Comparison of ENCODE assay signal across 8 cellular contexts in the genomic region with DNA sequence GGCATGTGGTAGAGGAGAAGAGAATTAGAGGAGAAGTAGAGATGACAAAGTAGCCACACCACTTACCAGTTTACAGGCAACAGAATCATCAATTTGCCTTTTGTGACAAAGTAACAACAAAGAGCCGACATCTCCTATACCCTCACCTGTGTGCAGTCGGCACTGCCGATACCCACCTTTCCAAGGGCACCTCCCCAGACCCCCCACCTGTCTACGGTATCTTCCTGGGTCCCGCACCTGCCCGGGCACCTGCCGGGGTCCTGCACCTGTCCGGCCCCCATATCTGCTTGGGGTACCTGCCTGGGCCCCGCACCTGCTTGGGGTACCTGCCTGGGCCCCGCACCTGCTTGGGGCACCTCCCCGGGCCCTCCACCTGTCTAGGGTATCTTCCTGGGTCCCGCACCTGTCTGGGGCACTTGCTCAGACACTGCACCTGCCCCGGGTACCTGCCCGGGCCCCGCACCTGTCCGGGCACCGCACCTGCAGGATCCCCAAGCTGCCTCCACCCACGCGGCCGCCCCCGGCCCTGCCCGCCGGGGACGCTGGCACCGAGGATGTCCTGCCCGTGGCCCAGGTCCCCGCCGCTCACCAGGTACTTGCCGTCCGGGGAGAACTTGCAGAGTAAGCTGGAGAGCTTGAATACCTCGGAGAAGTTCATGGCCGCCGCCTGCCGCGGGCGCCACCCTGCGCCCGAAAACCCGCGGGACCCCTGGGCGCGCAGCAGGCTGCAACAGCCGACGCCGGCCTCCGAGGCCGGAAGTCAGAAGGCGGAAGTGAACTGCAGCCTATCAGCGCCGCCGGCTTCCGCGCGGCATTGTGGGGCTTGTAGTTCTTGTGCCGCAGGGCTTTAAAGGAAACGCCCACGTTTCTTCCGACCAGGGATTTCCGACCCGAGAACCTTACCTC. TPM values are rescaled to one million over a fixed set of nuclear protein-coding genes. Genes with fewer than 3 reads are reported as not detected.
A peak's percentile ranks its signal among the peaks of the same experiment; 100 is the strongest.
DNase-seq lines count a peak whose midpoint lies in the region; ATAC-seq and TF ChIP-seq lines count a peak whose summit lies in the region.

A gene with protein sequence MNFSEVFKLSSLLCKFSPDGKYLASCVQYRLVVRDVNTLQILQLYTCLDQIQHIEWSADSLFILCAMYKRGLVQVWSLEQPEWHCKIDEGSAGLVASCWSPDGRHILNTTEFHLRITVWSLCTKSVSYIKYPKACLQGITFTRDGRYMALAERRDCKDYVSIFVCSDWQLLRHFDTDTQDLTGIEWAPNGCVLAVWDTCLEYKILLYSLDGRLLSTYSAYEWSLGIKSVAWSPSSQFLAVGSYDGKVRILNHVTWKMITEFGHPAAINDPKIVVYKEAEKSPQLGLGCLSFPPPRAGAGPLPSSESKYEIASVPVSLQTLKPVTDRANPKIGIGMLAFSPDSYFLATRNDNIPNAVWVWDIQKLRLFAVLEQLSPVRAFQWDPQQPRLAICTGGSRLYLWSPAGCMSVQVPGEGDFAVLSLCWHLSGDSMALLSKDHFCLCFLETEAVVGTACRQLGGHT (minus strand): TSS at position 762 of the 906 bp plus-strand sequence. CDS start 104 bp downstream, at position 658.

- H3K9me3 ChIP-seq in endodermal cell (ENCODE audit: control insufficient read depth, low read length): no peaks in the 10 kb centered on the region

- WGBS in endodermal cell (ENCODE audit: insufficient coverage in 1 of 2, insufficient read length in 1 of 2), 2 experiments: 4 to 5% methylated on average over 29 to 60 of the region's 60 CpGs

- peak within 1 kb of the TSS; percentile 66 for H3K4me3 Mint-ChIP-seq in endodermal cell

- DNase-seq in CMK (ENCODE audit: low read depth) (peak; percentile 86), HL-60 (ENCODE audit: low read depth in 1 of 2, low spot score in 1 of 2) (peak; percentile 85 to 87), NOMO-1 treated with dmso at 0.1 percent for 144 hours (lab: John Stamatoyannopoulos, UW; ENCODE audit: unreplicated experiment) (peak; percentile 88), endodermal cell (peak; percentile 95), mesenteric fat pad (ENCODE audit: low spot score) (peak; percentile 94)
- peak; percentile 68 to 72 (median 72) for DNase-seq in activated CD8-positive, alpha-beta memory T cell treated with anti-CD3 and anti-CD28 coated beads for 48 hours (ENCODE audit: low read depth in 2 of 3, low spot score in 2 of 3)
- peak; percentile 66 for DNase-seq in stimulated activated CD8-positive, alpha-beta memory T cell treated with anti-CD3 and anti-CD28 coated beads, Interleukin-15, amount 100 ng/mL, for 1 hour (ENCODE audit: low read depth)

- peak; percentile 6 for TF ChIP-seq CTCF in HL-60 (IDR thresholded peaks at IDR 0.05; ENCODE audit: insufficient read depth, low read length)
- TF ChIP-seq CTCF in endodermal cell (conservative IDR thresholded peaks at IDR 0.05): peak; percentile 37

- H3K4me1 ChIP-seq in endodermal cell (ENCODE audit: control insufficient read depth, insufficient read depth, low read length): peaks cover 2% of the 10 kb centered on the region

- H3K27me3 Mint-ChIP-seq in endodermal cell (ENCODE audit: insufficient read depth): peaks cover 41% of the 10 kb centered on the region

- peak; percentile 66 for ATAC-seq in GM19455 (IDR thresholded peaks at IDR 0.05; ENCODE audit: unreplicated experiment)

- peaks cover 16% of the 10 kb centered on the region for H3K36me3 Mint-ChIP-seq in endodermal cell (ENCODE audit: low read depth)

- H3K9ac ChIP-seq in endodermal cell (ENCODE audit: extremely low read depth, low read length, poor library complexity, severe bottlenecking): peak within 1 kb of the TSS; percentile 15

- peaks cover 8% of the 10 kb centered on the region for H3K4me1 Mint-ChIP-seq in endodermal cell

- H3K36me3 ChIP-seq in endodermal cell (ENCODE audit: control insufficient read depth, insufficient read depth, low read length): peaks cover 21% of the 10 kb centered on the region

- H3K27ac Mint-ChIP-seq in endodermal cell: no peak within 1 kb of the TSS

- H3K27ac ChIP-seq in HL-60 (replicated peaks) (peak within 1 kb of the TSS; percentile 62), endodermal cell (ENCODE audit: low read depth, low read length) (no peak within 1 kb of the TSS)

- no peaks in the 10 kb centered on the region for H3K9me3 Mint-ChIP-seq in endodermal cell

- peak within 1 kb of the TSS; percentile 95 for H3K4me3 ChIP-seq in HL-60 (replicated peaks; ENCODE audit: insufficient read depth, low read length)
- H3K4me3 ChIP-seq in endodermal cell (ENCODE audit: low read length): peak within 1 kb of the TSS; percentile 84

- H3K27me3 ChIP-seq in HL-60 (ENCODE audit: insufficient read depth, poor library complexity, severe bottlenecking): peaks cover 39% of the 10 kb centered on the region
- peaks cover 47% of the 10 kb centered on the region for H3K27me3 ChIP-seq in endodermal cell (ENCODE audit: control insufficient read depth, insufficient read depth, low read length, poor library complexity, severe bottlenecking)

RNA-seq across cellular contexts. Expression of the gene that starts here (rescaled TPM):
- total RNA-seq in endodermal cell (10 to 100 TPM; 29.8 to 32.5 TPM), mesenteric fat pad (14.8 TPM)
- 31.6 TPM for polyA plus RNA-seq in endodermal cell (2013, experiment 1 of 2)
- 27.3 TPM for polyA plus RNA-seq in endodermal cell (2013, experiment 2 of 2)
